ENCODE assay signal across 1 cellular context in genomic region chr3:153789380-153789779, GRCh38.
TF ChIP-seq lines count a peak whose summit lies in the region.

No MANE protein-coding gene starts in this region.

TF ChIP-seq in H1, 55 proteins besides CTCF, POLR2A, EP300 and RAD21:
- TF ChIP-seq SIRT6 (IDR thresholded peaks at IDR 0.05; ENCODE audit: low read length) (no peak), TCF12 (IDR thresholded peaks at IDR 0.05; ENCODE audit: low read depth, low read length) (no peak), FOSL1 (IDR thresholded peaks at IDR 0.05; ENCODE audit: insufficient read depth, low read depth, low read length) (no peak), RBBP5 (IDR thresholded peaks at IDR 0.05; ENCODE audit: borderline replicate concordance, low read depth, low read length) (no peak), EZH2 (IDR thresholded peaks at IDR 0.05; ENCODE audit: low read depth, low read length, severe bottlenecking) (no peak), CHD7 (IDR thresholded peaks at IDR 0.05; ENCODE audit: insufficient replicate concordance, low read length) (no peak), HDAC2 (IDR thresholded peaks at IDR 0.05; ENCODE audit: borderline replicate concordance in 1 of 2, low read depth in 2 of 2, low read length in 2 of 2) (no peak), CTBP2 (IDR thresholded peaks at IDR 0.05; ENCODE audit: borderline replicate concordance, insufficient read depth, insufficient read length, low read length) (no peak), MAFK (IDR thresholded peaks at IDR 0.05; ENCODE audit: low read depth, low read length) (no peak), KDM4A (IDR thresholded peaks at IDR 0.05; ENCODE audit: low read depth, low read length, severe bottlenecking) (no peak), SIN3A (conservative IDR thresholded peaks at IDR 0.05 in 1 of 2, IDR thresholded peaks at IDR 0.05 in 1 of 2; ENCODE audit: low read depth in 1 of 2, low read length in 2 of 2) (no peak), SP2 (IDR thresholded peaks at IDR 0.05; ENCODE audit: low read length) (no peak)
